ENCODE assay signal across 1 cellular context in the genomic region with DNA sequence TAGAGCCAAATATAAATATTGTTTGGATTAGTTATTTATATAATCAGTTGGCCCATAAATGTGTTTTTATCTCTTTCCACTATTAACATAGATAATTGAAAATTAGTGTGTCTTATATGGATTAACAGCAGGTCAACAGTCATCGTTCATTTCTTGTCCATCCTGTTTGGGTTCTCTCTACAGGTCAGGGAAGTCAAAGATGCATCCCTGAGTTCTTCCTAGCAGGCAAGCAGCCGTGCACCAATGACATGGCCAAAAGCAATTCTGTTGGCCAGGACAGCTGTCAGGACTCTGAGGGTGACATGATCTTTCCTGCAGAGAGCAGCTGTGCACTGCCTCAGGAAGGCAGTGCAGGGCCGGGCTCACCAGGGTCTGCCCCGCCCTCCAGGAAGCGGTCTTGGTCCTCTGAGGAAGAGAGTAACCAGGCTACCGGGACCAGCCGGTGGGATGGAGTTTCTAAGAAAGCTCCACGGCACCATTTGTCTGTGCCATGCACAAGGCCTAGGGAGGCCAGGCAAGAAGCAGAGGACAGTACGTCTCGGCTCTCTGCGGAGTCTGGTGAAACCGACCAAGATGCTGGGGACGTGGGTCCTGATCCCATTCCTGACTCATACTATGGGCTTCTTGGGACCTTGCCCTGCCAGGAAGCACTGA.
TF ChIP-seq lines count a peak whose summit lies in the region.

No MANE protein-coding gene starts in this region.

TF ChIP-seq in GM12878, 131 proteins besides CTCF, POLR2A, EP300 and RAD21:
- no peak for TF ChIP-seq TCF12 (IDR thresholded peaks at IDR 0.05; ENCODE audit: low read depth, low read length)
- no peak for TF ChIP-seq IKZF2 (IDR thresholded peaks at IDR 0.05)
- TF ChIP-seq JUNB (IDR thresholded peaks at IDR 0.05): no peak
- TF ChIP-seq HDAC2 (IDR thresholded peaks at IDR 0.05): no peak
- TF ChIP-seq RB1 (IDR thresholded peaks at IDR 0.05; ENCODE audit: borderline replicate concordance): no peak
- no peak for TF ChIP-seq SUZ12 (IDR thresholded peaks at IDR 0.05; ENCODE audit: unreplicated experiment)
- TF ChIP-seq GABPA (IDR thresholded peaks at IDR 0.05; ENCODE audit: low read depth): no peak
- TF ChIP-seq, protein P1, sequence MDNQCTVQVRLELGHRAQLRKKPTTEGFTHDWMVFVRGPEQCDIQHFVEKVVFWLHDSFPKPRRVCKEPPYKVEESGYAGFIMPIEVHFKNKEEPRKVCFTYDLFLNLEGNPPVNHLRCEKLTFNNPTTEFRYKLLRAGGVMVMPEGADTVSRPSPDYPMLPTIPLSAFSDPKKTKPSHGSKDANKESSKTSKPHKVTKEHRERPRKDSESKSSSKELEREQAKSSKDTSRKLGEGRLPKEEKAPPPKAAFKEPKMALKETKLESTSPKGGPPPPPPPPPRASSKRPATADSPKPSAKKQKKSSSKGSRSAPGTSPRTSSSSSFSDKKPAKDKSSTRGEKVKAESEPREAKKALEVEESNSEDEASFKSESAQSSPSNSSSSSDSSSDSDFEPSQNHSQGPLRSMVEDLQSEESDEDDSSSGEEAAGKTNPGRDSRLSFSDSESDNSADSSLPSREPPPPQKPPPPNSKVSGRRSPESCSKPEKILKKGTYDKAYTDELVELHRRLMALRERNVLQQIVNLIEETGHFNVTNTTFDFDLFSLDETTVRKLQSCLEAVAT (IDR thresholded peaks at IDR 0.05): no peak
- no peak for TF ChIP-seq IKZF1 (conservative IDR thresholded peaks at IDR 0.05)
- no peak for TF ChIP-seq TBL1XR1 (IDR thresholded peaks at IDR 0.05; ENCODE audit: low read depth, low read length)
- no peak for TF ChIP-seq GATAD2B (conservative IDR thresholded peaks at IDR 0.05; ENCODE audit: low read depth)
- no peak for TF ChIP-seq ESRRA (IDR thresholded peaks at IDR 0.05; ENCODE audit: low read length)
- TF ChIP-seq CREB1 (IDR thresholded peaks at IDR 0.05; ENCODE audit: low read depth): no peak
- no peak for TF ChIP-seq CBX3 (IDR thresholded peaks at IDR 0.05; ENCODE audit: borderline replicate concordance, low read depth)
- TF ChIP-seq, protein P2, sequence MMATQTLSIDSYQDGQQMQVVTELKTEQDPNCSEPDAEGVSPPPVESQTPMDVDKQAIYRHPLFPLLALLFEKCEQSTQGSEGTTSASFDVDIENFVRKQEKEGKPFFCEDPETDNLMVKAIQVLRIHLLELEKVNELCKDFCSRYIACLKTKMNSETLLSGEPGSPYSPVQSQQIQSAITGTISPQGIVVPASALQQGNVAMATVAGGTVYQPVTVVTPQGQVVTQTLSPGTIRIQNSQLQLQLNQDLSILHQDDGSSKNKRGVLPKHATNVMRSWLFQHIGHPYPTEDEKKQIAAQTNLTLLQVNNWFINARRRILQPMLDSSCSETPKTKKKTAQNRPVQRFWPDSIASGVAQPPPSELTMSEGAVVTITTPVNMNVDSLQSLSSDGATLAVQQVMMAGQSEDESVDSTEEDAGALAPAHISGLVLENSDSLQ (IDR thresholded peaks at IDR 0.05): no peak
- TF ChIP-seq BMI1 (IDR thresholded peaks at IDR 0.05; ENCODE audit: borderline replicate concordance): no peak
- no peak for TF ChIP-seq CEBPB (IDR thresholded peaks at IDR 0.05; ENCODE audit: borderline replicate concordance in 1 of 2, low read depth in 2 of 2, low read length in 2 of 2)
- no peak for TF ChIP-seq HDAC6 (IDR thresholded peaks at IDR 0.05; ENCODE audit: unreplicated experiment)
- no peak for TF ChIP-seq CREM (IDR thresholded peaks at IDR 0.05; ENCODE audit: low read depth)
TF ChIP-seq in GM12878: peak in this region for 0.
